Comparison of ENCODE assay signal across 8 cellular contexts in the genomic region with DNA sequence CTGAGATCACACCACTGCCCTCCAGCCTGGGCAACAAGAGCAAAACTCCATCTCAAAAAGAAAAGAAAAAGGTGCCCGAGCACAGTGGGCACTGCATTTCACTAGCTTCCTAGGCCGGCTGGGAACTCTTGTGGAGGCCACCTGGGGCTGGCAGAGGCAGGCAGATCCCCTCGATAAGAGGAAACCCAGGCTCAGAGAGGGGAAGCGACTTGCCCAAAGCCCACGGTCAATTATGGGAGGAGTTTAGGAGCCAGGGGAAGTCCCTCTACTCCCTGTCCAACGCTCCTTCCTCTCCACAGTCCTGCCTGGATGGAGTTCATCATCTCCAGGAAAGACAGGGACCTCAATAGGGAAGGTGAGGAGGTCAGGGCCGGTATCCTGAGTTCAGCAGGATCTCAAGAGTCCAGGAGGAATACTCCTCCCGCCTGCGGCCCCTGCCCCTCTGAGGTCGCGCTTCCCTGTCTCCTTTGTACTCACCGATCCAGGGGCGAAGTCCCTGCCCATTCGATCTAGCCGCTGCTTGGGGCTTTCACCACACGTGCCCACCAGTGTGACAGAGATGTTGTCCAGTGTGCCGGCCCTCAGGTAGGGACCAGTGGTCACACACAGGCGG. TPM values are rescaled to one million over a fixed set of nuclear protein-coding genes. Genes with fewer than 3 reads are reported as not detected.
DNase-seq lines count a peak whose midpoint lies in the region; ATAC-seq and TF ChIP-seq lines count a peak whose summit lies in the region.

No MANE protein-coding gene starts in this region.

- CTCF ChIA-PET in PC-3 (lab: Charles Lee): no interaction called here
- CTCF ChIA-PET in GM10248 (lab: Yijun Ruan, JAX): interaction anchor here (0.8 to 6.9 kb wide), 11 partner anchors 7 to 266 kb away, joined by 3 to 103 read pairs (median 12); a partner anchor contains a TSS

- no peaks in the 10 kb centered on the region for H3K27me3 ChIP-seq in PC-3 (ENCODE audit: low read length)
- peaks cover 0 to 42% (median 7%) of the 10 kb centered on the region in 3 donors for H3K27me3 ChIP-seq in psoas muscle (ENCODE audit: insufficient read depth in 3 of 3, low read length in 2 of 3)

- DNase-seq in PC-3: no peak
- DNase-seq in epithelial cell of esophagus (ENCODE audit: low read depth): no peak
- DNase-seq in psoas muscle: no peak
- no peak for DNase-seq in stimulated activated CD4-positive, alpha-beta T cell treated with anti-CD3 and anti-CD28 coated beads, Interleukin-1b, Interleukin-23, amount 100 ng/mL, for 48 hours
- no peak for DNase-seq in GM10248 (ENCODE audit: extremely low spot score)

- ATAC-seq in PC-3 (no peak), psoas muscle (no peak), HG03565 (IDR thresholded peaks at IDR 0.05; ENCODE audit: unreplicated experiment) (no peak), GM18502 (IDR thresholded peaks at IDR 0.05; ENCODE audit: poor library complexity, unreplicated experiment) (no peak)

- H3K36me3 ChIP-seq in ES-I3 (ENCODE audit: insufficient read depth, low read length) (no peaks in the 10 kb centered on the region), PC-3 (ENCODE audit: low read depth, low read length) (no peaks in the 10 kb centered on the region), psoas muscle (ENCODE audit: insufficient read depth in 1 of 2, low read depth in 1 of 2) (no peaks in the 10 kb centered on the region)

- H3K79me2 ChIP-seq in PC-3 (ENCODE audit: low read length): no peaks in the 10 kb centered on the region

- H3K4me3 ChIP-seq in PC-3 (ENCODE audit: low read length): peak overlapping the region; percentile 72
- H3K4me3 ChIP-seq in epithelial cell of esophagus (ENCODE audit: low read length): peak overlapping the region; percentile 60
- peak overlapping the region; percentile 77 for H3K4me3 ChIP-seq in psoas muscle

- peak overlapping the region; percentile 75; the same call in 1 of the 2 replicates for H3K9ac ChIP-seq in ES-I3 (ENCODE audit: low read depth, low read length)
- H3K9ac ChIP-seq in PC-3 (ENCODE audit: low read length): peak overlapping the region; percentile 82

- TF ChIP-seq CTCF in PC-3 (conservative IDR thresholded peaks at IDR 0.05; ENCODE audit: low read depth, low read length): no peak
- no peak for TF ChIP-seq CTCF in epithelial cell of esophagus (IDR thresholded peaks at IDR 0.05; ENCODE audit: insufficient read depth, low read depth, low read length, missing control alignments)
- TF ChIP-seq CTCF in psoas muscle (IDR thresholded peaks at IDR 0.05): no peak
- TF ChIP-seq CTCF in GM10248 (IDR thresholded peaks at IDR 0.05; ENCODE audit: control extremely low read depth, extremely low read depth, low read depth, missing control alignments): no peak

- peaks cover 3% of the 10 kb centered on the region for H4K20me1 ChIP-seq in PC-3 (ENCODE audit: low read length)

- intact Hi-C loops in PC-3 (cut with micrococcal nuclease) (no loop called here), psoas muscle (cut with DNase I) (loop anchor here (5.0 to 10.0 kb wide), 2 partner anchors 35 to 177 kb away; a partner anchor contains a TSS)

- POLR2A ChIA-PET in PC-3 (lab: Charles Lee; ENCODE audit: unreplicated experiment) (no interaction called here), GM10248 (lab: Yijun Ruan, JAX) (no interaction called here)

- no TSS peak for BruUV-seq in PC-3 (replicated peaks; lab: Mats Ljungman, UMichigan)

- H3K9me3 ChIP-seq in ES-I3 (ENCODE audit: control insufficient read depth, insufficient read depth, low read length) (no peaks in the 10 kb centered on the region), PC-3 (ENCODE audit: low read length) (no peaks in the 10 kb centered on the region), psoas muscle (no peaks in the 10 kb centered on the region)

- H3K4me2 ChIP-seq in PC-3 (ENCODE audit: low read length): peak overlapping the region; percentile 92

- H3K9me2 ChIP-seq in PC-3 (replicated peaks; ENCODE audit: low read length): no peaks in the 10 kb centered on the region

- peak overlapping the region; percentile 65 for H2AFZ ChIP-seq in PC-3 (ENCODE audit: low read length)

- H3F3A ChIP-seq in PC-3 (ENCODE audit: low read length, unreplicated experiment): peaks cover 3% of the 10 kb centered on the region

- 9 to 16% (median 16%) methylated on average over 18 of the region's 18 CpGs for WGBS in psoas muscle, 3 donors

- H3K27ac ChIP-seq in PC-3 (ENCODE audit: low read length): peak overlapping the region; percentile 94
- H3K27ac ChIP-seq in psoas muscle: no peak overlapping the region

- H3K4me1 ChIP-seq in ES-I3 (ENCODE audit: insufficient read depth, low read length): no peaks in the 10 kb centered on the region
- H3K4me1 ChIP-seq in PC-3 (ENCODE audit: insufficient read depth, low read length): peaks cover 12% of the 10 kb centered on the region; the same call in 1 of the 2 replicates
- peaks cover 18% of the 10 kb centered on the region for H3K4me1 ChIP-seq in psoas muscle

RNA-seq across cellular contexts. Expression of a gene that starts 0.8 kb away (rescaled TPM):
- total RNA-seq in PC-3 (2014; rRNA removed): 1.4 and 3.6 TPM in 2 replicates
- not detected for total RNA-seq in psoas muscle
- polyA plus RNA-seq in psoas muscle: under 1 TPM in 1 of 3 donors, not detected in 2; 0.42 TPM

RNA-seq across cellular contexts. Expression of a gene that starts 6.4 kb away (rescaled TPM):
- total RNA-seq in PC-3 (2014; rRNA removed): 2.9 TPM in 1 of 2 replicates, not detected in the other
- total RNA-seq in psoas muscle: under 1 TPM in 1 of 4 donors, not detected in 3; 0.30 TPM
- polyA plus RNA-seq in psoas muscle: under 1 TPM in 1 of 3 donors, not detected in 2; 0.10 TPM

RNA-seq across cellular contexts. Expression of a gene that starts 30.0 kb away (rescaled TPM):
- 0.55 and 1.2 TPM in 2 replicates for total RNA-seq in PC-3 (2014; rRNA removed)
- total RNA-seq in psoas muscle: not detected
- not detected for polyA plus RNA-seq in psoas muscle

RNA-seq across cellular contexts. Expression of a gene that starts 34.7 kb away (rescaled TPM):
- total RNA-seq in PC-3 (2014; rRNA removed) (25.0 and 47.2 TPM in 2 replicates), psoas muscle (100 to 1,000 TPM in 3 of 4 donors, 10 to 100 TPM in 1; 48.9 to 278 (median 166) TPM)
- polyA plus RNA-seq in psoas muscle: 100 to 1,000 TPM; 133 to 173 (median 145) TPM

RNA-seq across cellular contexts. Expression of a gene that starts 45.3 kb away (rescaled TPM):
- total RNA-seq in PC-3 (2014; rRNA removed) (5.0 and 18.0 TPM in 2 replicates), psoas muscle (10 to 100 TPM; 39.7 to 59.2 (median 49.8) TPM)
- polyA plus RNA-seq in psoas muscle: 10 to 100 TPM; 33.2 to 49.5 (median 35.2) TPM
